ENCODE assay signal across 9 cellular contexts in the genomic region with DNA sequence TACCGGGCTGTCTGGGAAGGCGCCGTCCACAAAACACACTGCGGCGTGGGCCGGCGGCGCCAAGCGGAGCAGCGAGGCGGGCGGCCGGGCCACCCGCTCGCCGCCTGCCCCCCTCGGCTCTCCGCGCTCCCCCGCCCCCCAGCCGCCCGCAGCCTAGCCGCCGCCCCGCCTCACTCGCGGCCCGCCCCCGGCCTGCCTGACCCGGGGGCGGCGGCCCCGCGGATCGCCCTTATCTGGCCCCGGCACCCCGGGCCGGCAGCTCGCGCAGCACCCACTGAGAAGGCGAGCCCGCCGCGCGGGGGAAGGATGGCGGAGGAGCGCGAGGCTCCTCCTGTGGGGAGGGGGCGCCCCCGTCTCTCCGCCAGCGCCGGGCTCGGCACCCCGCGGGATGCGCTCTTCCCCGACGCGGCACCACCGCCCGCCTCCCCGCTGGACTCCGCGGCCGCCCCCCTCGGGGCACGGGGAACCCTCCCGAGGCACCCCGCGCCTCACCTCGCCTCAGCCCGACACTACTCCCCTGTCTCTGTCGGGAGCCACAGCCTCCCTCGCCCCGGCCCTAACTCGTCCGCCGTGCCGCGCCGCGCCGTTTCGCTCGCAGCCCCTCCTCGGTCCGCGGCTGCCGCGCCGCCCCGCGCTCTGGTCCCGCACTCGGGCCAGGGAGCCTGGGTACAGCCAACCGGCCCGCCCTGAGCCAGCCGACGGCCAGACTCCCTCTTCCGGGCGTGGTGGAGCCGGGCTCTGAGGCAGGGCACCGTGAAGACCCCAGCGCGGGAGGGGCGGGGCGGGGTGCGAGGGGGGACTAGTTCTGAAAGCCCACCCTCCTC. TPM values are rescaled to one million over a fixed set of nuclear protein-coding genes. Genes with fewer than 3 reads are reported as not detected.
DNase-seq lines count a peak whose midpoint lies in the region; ATAC-seq and TF ChIP-seq lines count a peak whose summit lies in the region.
"Had no signal": no experiment of that assay in that cellular context is flagged by ENCODE, and none has a peak within 500 bp of the region (broad histone marks: within the 10 kb centered on the region; RNA-seq: fewer than 3 reads in every experiment).

No MANE protein-coding gene starts in this region.

- H3K27me3 ChIP-seq in gastrocnemius medialis = no peaks in the 10 kb centered on the region

- ATAC-seq in HG03342 (IDR thresholded peaks at IDR 0.05; ENCODE audit: unreplicated experiment) (peak; percentile 32), gastrocnemius medialis (peak; percentile 57)

- TF ChIP-seq POLR2A in GM19099 (IDR thresholded peaks at IDR 0.05; ENCODE audit: extremely low read depth, insufficient read length, low read depth) = peak; percentile 15
- TF ChIP-seq POLR2A in gastrocnemius medialis (IDR thresholded peaks at IDR 0.05) = peak in 1 of 2 donors; percentile 7

- TF ChIP-seq CTCF in gastrocnemius medialis (IDR thresholded peaks at IDR 0.05 in 4 of 5, conservative IDR thresholded peaks at IDR 0.05 in 1 of 5) = no peak

- H3K9me3 ChIP-seq in gastrocnemius medialis = no peaks in the 10 kb centered on the region

- DNase-seq in C1 segment of cervical spinal cord (lab: John Stamatoyannopoulos, UW) (peak in 10 of 14 donors; percentile 5 to 75 (median 21)), T follicular helper cell (ENCODE audit: low read depth) (peak; percentile 25), astrocyte of the hippocampus (ENCODE audit: low read depth, low spot score) (peak; percentile 72), hypothalamus (lab: John Stamatoyannopoulos, UW) (peak in 36 of 51 donors; percentile 0 to 57 (median 22)), gastrocnemius medialis (peak; percentile 6 to 19), NCI-H128 (lab: John Stamatoyannopoulos, UW; ENCODE audit: unreplicated experiment) (no peak)

- peaks cover 0 to 4% of the 10 kb centered on the region in 2 donors for H3K4me1 ChIP-seq in gastrocnemius medialis

- H3K4me3 ChIP-seq in gastrocnemius medialis = peak overlapping the region; percentile 77 to 90 (median 82)

- intact Hi-C loops in gastrocnemius medialis (cut with DNase I; ENCODE audit: low total_unique reads) = loop anchor here (10.0 kb wide), 1 partner anchor 97 kb away; no protein-coding TSS in a partner anchor

- in situ Hi-C loops in gastrocnemius medialis (cut with MboI; ENCODE audit: low sequenced_read_pairs in 4 of 4) = no loop called here

- no peaks in the 10 kb centered on the region for H3K36me3 ChIP-seq in gastrocnemius medialis

- peak overlapping the region; percentile 94 to 96 (median 94) for H3K27ac ChIP-seq in gastrocnemius medialis

RNA-seq across cellular contexts. Expression of a gene that starts 0.6 kb away (rescaled TPM):
- 1 to 10 TPM; 3.6 to 8.6 (median 7.0) TPM for total RNA-seq in gastrocnemius medialis

RNA-seq across cellular contexts. Expression of a gene that starts 33.0 kb away (rescaled TPM):
- not detected for total RNA-seq in gastrocnemius medialis
- total RNA-seq: activated CD8-positive, alpha-beta memory T cell treated with anti-CD3 and anti-CD28 coated beads for 36 hours had no signal
